In the genomic region with DNA sequence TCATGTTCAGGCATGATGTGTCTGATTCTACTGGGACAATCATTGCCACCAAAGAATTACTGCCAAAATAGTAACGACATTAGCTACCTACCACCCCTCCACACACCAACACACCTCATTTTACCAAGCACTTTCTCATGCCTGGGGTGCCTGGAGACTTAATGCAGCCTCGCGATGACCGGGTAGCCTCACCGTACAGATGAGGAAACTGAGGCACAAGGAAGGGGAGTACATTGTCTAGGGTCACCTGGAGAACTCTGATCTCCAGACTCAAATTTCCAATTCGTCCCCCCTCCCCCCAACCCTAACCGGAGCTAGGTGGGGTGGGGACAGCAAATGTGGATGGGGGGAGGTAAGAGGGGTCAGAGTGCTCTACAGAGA, we compare ENCODE assay signal across 8 cellular contexts. TPM values are rescaled to one million over a fixed set of nuclear protein-coding genes. Genes with fewer than 3 reads are reported as not detected.
DNase-seq lines count a peak whose midpoint lies in the region; ATAC-seq and TF ChIP-seq lines count a peak whose summit lies in the region.

No MANE protein-coding gene starts in this region.

- H3K27ac ChIP-seq in coronary artery = no peak overlapping the region
- no peak overlapping the region for H3K27ac ChIP-seq in thoracic aorta

- H3K27me3 ChIP-seq in thoracic aorta (replicated peaks; ENCODE audit: insufficient read depth) = peaks cover 16% of the 10 kb centered on the region

- intact Hi-C loops in activated naive CD4-positive, alpha-beta T cell treated with anti-CD3 and anti-CD28 coated beads for 36 hours (cut with micrococcal nuclease) = loop anchor here (1.0 to 5.0 kb wide), 9 partner anchors 23 to 615 kb away; no protein-coding TSS in a partner anchor

- no peaks in the 10 kb centered on the region for H3K36me3 Mint-ChIP-seq in activated naive CD4-positive, alpha-beta T cell treated with anti-CD3 and anti-CD28 coated beads for 36 hours (ENCODE audit: low read depth)

- ATAC-seq in HG03280 (IDR thresholded peaks at IDR 0.05; ENCODE audit: unreplicated experiment) (peak; percentile 10), thoracic aorta (ENCODE audit: insufficient number of reproducible peaks, low FRiP score, low read depth) (no peak)

- TF ChIP-seq CTCF in coronary artery (IDR thresholded peaks at IDR 0.05) (no peak), thoracic aorta (IDR thresholded peaks at IDR 0.05) (no peak)

- peaks cover 27% of the 10 kb centered on the region for H3K27me3 Mint-ChIP-seq in activated naive CD4-positive, alpha-beta T cell treated with anti-CD3 and anti-CD28 coated beads for 36 hours (ENCODE audit: low read depth)

- DNase-seq in activated naive CD4-positive, alpha-beta T cell treated with anti-CD3 and anti-CD28 coated beads for 36 hours = no peak
- no peak for DNase-seq in activated naive CD4-positive, alpha-beta T cell (lab: John Stamatoyannopoulos, UW)
- DNase-seq in coronary artery (ENCODE audit: low spot score) = no peak
- DNase-seq in thoracic aorta (ENCODE audit: low spot score) = no peak
- no peak for DNase-seq in nucleus accumbens (lab: John Stamatoyannopoulos, UW)
- DNase-seq in activated effector memory CD4-positive, alpha-beta T cell treated with Interleukin-2 at 50 U/mL for 16 hours = no peak
- no peak for DNase-seq in activated naive CD4-positive, alpha-beta T cell treated with anti-CD3 and anti-CD28 coated beads, Interleukin-2, amount 50 U/mL, for 16 hours

- H3K4me1 ChIP-seq in thoracic aorta (ENCODE audit: control insufficient read depth in 1 of 2, low read depth in 2 of 2) = peaks cover 26 to 33% of the 10 kb centered on the region in 2 donors

- CTCF ChIA-PET in activated naive CD4-positive, alpha-beta T cell treated with anti-CD3 and anti-CD28 coated beads for 36 hours (lab: Charles Lee) = interaction anchor here (0.6 to 8.6 kb wide), 56 partner anchors 8 to 1082 kb away, joined by 3 to 211 read pairs (median 4); a partner anchor contains a TSS

- peak overlapping the region; percentile 56 for H3K4me3 Mint-ChIP-seq in activated naive CD4-positive, alpha-beta T cell treated with anti-CD3 and anti-CD28 coated beads for 36 hours

- H3K4me3 ChIP-seq in coronary artery (peak overlapping the region; percentile 76), thoracic aorta (peak overlapping the region; percentile 73)

- H3K4me1 Mint-ChIP-seq in activated naive CD4-positive, alpha-beta T cell treated with anti-CD3 and anti-CD28 coated beads for 36 hours (ENCODE audit: low read depth) = peaks cover 25% of the 10 kb centered on the region

- no peak overlapping the region for H3K27ac Mint-ChIP-seq in activated naive CD4-positive, alpha-beta T cell treated with anti-CD3 and anti-CD28 coated beads for 36 hours

- no peaks in the 10 kb centered on the region for H3K9me3 Mint-ChIP-seq in activated naive CD4-positive, alpha-beta T cell treated with anti-CD3 and anti-CD28 coated beads for 36 hours

- H3K36me3 ChIP-seq in thoracic aorta = no peaks in the 10 kb centered on the region

- H3K9me3 ChIP-seq in thoracic aorta = no peaks in the 10 kb centered on the region

RNA-seq across cellular contexts. Expression of a gene that starts 2.7 kb away (rescaled TPM):
- total RNA-seq in activated naive CD4-positive, alpha-beta T cell treated with anti-CD3 and anti-CD28 coated beads for 36 hours = under 1 TPM; 0.74 to 0.99 TPM
- under 1 TPM in 1 of 2 donors, not detected in 1; 0.35 TPM for total RNA-seq in thoracic aorta

RNA-seq across cellular contexts. Expression of a gene that starts 30.7 kb away (rescaled TPM):
- 100 to 1,000 TPM; 116 to 117 TPM for total RNA-seq in activated naive CD4-positive, alpha-beta T cell treated with anti-CD3 and anti-CD28 coated beads for 36 hours
- total RNA-seq in thoracic aorta = 10 to 100 TPM; 76.0 to 92.3 TPM

RNA-seq across cellular contexts. Expression of a gene that starts 57.9 kb away (rescaled TPM):
- total RNA-seq in activated naive CD4-positive, alpha-beta T cell treated with anti-CD3 and anti-CD28 coated beads for 36 hours = 10 to 100 TPM; 26.5 to 29.7 TPM
- 10 to 100 TPM; 16.6 to 23.6 TPM for total RNA-seq in thoracic aorta
